1 cellular context compared by ENCODE assay signal in the genomic region with DNA sequence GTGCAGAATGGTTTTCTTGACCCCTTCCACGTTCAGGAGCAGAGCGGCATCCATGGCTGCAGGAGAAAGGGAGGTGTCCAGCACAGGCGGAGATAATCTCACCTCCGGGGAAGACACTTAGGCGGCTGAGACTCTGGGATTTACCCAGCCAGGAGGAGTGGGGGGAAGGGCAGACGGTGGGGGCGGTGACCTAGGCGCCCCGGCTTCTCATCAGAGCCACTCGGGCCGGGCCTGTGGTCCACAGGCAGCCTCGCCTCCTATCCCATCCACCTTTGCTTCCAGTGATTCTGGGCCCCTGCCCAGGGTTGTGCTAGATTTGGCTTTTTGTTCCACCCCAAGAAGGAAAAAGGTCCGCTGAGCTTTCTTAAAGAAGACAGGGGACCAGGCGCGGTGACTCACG.
TF ChIP-seq lines count a peak whose summit lies in the region.

A gene with protein sequence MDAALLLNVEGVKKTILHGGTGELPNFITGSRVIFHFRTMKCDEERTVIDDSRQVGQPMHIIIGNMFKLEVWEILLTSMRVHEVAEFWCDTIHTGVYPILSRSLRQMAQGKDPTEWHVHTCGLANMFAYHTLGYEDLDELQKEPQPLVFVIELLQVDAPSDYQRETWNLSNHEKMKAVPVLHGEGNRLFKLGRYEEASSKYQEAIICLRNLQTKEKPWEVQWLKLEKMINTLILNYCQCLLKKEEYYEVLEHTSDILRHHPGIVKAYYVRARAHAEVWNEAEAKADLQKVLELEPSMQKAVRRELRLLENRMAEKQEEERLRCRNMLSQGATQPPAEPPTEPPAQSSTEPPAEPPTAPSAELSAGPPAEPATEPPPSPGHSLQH (minus strand): TSS at position 71 of the 400 bp plus-strand sequence. CDS start 17 bp downstream, at position 54.

TF ChIP-seq in GM23338, 12 proteins besides CTCF, POLR2A, EP300 and RAD21 (continued from another document):
- TF ChIP-seq, protein P1, sequence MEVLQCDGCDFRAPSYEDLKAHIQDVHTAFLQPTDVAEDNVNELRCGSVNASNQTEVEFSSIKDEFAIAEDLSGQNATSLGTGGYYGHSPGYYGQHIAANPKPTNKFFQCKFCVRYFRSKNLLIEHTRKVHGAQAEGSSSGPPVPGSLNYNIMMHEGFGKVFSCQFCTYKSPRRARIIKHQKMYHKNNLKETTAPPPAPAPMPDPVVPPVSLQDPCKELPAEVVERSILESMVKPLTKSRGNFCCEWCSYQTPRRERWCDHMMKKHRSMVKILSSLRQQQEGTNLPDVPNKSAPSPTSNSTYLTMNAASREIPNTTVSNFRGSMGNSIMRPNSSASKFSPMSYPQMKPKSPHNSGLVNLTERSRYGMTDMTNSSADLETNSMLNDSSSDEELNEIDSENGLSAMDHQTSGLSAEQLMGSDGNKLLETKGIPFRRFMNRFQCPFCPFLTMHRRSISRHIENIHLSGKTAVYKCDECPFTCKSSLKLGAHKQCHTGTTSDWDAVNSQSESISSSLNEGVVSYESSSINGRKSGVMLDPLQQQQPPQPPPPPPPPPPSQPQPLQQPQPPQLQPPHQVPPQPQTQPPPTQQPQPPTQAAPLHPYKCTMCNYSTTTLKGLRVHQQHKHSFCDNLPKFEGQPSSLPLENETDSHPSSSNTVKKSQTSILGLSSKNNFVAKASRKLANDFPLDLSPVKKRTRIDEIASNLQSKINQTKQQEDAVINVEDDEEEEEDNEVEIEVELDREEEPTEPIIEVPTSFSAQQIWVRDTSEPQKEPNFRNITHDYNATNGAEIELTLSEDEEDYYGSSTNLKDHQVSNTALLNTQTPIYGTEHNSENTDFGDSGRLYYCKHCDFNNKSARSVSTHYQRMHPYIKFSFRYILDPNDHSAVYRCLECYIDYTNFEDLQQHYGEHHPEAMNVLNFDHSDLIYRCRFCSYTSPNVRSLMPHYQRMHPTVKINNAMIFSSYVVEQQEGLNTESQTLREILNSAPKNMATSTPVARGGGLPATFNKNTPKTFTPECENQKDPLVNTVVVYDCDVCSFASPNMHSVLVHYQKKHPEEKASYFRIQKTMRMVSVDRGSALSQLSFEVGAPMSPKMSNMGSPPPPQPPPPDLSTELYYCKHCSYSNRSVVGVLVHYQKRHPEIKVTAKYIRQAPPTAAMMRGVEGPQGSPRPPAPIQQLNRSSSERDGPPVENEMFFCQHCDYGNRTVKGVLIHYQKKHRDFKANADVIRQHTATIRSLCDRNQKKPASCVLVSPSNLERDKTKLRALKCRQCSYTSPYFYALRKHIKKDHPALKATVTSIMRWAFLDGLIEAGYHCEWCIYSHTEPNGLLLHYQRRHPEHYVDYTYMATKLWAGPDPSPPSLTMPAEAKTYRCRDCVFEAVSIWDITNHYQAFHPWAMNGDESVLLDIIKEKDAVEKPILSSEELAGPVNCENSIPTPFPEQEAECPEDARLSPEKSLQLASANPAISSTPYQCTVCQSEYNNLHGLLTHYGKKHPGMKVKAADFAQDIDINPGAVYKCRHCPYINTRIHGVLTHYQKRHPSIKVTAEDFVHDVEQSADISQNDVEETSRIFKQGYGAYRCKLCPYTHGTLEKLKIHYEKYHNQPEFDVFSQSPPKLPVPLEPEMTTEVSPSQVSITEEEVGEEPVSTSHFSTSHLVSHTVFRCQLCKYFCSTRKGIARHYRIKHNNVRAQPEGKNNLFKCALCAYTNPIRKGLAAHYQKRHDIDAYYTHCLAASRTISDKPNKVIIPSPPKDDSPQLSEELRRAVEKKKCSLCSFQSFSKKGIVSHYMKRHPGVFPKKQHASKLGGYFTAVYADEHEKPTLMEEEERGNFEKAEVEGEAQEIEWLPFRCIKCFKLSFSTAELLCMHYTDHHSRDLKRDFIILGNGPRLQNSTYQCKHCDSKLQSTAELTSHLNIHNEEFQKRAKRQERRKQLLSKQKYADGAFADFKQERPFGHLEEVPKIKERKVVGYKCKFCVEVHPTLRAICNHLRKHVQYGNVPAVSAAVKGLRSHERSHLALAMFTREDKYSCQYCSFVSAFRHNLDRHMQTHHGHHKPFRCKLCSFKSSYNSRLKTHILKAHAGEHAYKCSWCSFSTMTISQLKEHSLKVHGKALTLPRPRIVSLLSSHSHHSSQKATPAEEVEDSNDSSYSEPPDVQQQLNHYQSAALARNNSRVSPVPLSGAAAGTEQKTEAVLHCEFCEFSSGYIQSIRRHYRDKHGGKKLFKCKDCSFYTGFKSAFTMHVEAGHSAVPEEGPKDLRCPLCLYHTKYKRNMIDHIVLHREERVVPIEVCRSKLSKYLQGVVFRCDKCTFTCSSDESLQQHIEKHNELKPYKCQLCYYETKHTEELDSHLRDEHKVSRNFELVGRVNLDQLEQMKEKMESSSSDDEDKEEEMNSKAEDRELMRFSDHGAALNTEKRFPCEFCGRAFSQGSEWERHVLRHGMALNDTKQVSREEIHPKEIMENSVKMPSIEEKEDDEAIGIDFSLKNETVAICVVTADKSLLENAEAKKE (CRISPR knock-in tag; IDR thresholded peaks at IDR 0.05), result no peak
- TF ChIP-seq, protein P2, sequence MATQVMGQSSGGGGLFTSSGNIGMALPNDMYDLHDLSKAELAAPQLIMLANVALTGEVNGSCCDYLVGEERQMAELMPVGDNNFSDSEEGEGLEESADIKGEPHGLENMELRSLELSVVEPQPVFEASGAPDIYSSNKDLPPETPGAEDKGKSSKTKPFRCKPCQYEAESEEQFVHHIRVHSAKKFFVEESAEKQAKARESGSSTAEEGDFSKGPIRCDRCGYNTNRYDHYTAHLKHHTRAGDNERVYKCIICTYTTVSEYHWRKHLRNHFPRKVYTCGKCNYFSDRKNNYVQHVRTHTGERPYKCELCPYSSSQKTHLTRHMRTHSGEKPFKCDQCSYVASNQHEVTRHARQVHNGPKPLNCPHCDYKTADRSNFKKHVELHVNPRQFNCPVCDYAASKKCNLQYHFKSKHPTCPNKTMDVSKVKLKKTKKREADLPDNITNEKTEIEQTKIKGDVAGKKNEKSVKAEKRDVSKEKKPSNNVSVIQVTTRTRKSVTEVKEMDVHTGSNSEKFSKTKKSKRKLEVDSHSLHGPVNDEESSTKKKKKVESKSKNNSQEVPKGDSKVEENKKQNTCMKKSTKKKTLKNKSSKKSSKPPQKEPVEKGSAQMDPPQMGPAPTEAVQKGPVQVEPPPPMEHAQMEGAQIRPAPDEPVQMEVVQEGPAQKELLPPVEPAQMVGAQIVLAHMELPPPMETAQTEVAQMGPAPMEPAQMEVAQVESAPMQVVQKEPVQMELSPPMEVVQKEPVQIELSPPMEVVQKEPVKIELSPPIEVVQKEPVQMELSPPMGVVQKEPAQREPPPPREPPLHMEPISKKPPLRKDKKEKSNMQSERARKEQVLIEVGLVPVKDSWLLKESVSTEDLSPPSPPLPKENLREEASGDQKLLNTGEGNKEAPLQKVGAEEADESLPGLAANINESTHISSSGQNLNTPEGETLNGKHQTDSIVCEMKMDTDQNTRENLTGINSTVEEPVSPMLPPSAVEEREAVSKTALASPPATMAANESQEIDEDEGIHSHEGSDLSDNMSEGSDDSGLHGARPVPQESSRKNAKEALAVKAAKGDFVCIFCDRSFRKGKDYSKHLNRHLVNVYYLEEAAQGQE (IDR thresholded peaks at IDR 0.05; ENCODE audit: unreplicated experiment), result no peak
